ENCODE assay signal across 1 cellular context in genomic region chr9:116390306-116391228, GRCh38.
TF ChIP-seq lines count a peak whose summit lies in the region.

No MANE protein-coding gene starts in this region.

TF ChIP-seq in GM12878, 131 proteins besides CTCF, POLR2A, EP300 and RAD21 (continued from another document):
- TF ChIP-seq, protein P1, sequence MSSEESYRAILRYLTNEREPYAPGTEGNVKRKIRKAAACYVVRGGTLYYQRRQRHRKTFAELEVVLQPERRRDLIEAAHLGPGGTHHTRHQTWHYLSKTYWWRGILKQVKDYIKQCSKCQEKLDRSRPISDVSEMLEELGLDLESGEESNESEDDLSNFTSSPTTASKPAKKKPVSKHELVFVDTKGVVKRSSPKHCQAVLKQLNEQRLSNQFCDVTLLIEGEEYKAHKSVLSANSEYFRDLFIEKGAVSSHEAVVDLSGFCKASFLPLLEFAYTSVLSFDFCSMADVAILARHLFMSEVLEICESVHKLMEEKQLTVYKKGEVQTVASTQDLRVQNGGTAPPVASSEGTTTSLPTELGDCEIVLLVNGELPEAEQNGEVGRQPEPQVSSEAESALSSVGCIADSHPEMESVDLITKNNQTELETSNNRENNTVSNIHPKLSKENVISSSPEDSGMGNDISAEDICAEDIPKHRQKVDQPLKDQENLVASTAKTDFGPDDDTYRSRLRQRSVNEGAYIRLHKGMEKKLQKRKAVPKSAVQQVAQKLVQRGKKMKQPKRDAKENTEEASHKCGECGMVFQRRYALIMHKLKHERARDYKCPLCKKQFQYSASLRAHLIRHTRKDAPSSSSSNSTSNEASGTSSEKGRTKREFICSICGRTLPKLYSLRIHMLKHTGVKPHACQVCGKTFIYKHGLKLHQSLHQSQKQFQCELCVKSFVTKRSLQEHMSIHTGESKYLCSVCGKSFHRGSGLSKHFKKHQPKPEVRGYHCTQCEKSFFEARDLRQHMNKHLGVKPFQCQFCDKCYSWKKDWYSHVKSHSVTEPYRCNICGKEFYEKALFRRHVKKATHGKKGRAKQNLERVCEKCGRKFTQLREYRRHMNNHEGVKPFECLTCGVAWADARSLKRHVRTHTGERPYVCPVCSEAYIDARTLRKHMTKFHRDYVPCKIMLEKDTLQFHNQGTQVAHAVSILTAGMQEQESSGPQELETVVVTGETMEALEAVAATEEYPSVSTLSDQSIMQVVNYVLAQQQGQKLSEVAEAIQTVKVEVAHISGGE (CRISPR knock-in tag; IDR thresholded peaks at IDR 0.05) = no peak
- no peak for TF ChIP-seq NR2F1 (conservative IDR thresholded peaks at IDR 0.05)
- no peak for TF ChIP-seq FOXM1 (IDR thresholded peaks at IDR 0.05; ENCODE audit: low read depth, low read length)
- no peak for TF ChIP-seq BHLHE40 (IDR thresholded peaks at IDR 0.05; ENCODE audit: borderline replicate concordance in 1 of 2, low read depth in 2 of 2, low read length in 1 of 2)
- no peak for TF ChIP-seq RCOR1 (conservative IDR thresholded peaks at IDR 0.05; ENCODE audit: low read depth, low read length)
- no peak for TF ChIP-seq HCFC1 (IDR thresholded peaks at IDR 0.05; ENCODE audit: low read length)
- TF ChIP-seq PAX8 (IDR thresholded peaks at IDR 0.05) = no peak
- no peak for TF ChIP-seq JUND (IDR thresholded peaks at IDR 0.05; ENCODE audit: low read depth, low read length)
- no peak for TF ChIP-seq MAX (IDR thresholded peaks at IDR 0.05; ENCODE audit: low read depth, low read length)
- TF ChIP-seq ZZZ3 (IDR thresholded peaks at IDR 0.05; ENCODE audit: control insufficient read depth, insufficient read length, low read depth) = no peak
- no peak for TF ChIP-seq CREM (IDR thresholded peaks at IDR 0.05; ENCODE audit: low read depth)
- TF ChIP-seq, protein P2, sequence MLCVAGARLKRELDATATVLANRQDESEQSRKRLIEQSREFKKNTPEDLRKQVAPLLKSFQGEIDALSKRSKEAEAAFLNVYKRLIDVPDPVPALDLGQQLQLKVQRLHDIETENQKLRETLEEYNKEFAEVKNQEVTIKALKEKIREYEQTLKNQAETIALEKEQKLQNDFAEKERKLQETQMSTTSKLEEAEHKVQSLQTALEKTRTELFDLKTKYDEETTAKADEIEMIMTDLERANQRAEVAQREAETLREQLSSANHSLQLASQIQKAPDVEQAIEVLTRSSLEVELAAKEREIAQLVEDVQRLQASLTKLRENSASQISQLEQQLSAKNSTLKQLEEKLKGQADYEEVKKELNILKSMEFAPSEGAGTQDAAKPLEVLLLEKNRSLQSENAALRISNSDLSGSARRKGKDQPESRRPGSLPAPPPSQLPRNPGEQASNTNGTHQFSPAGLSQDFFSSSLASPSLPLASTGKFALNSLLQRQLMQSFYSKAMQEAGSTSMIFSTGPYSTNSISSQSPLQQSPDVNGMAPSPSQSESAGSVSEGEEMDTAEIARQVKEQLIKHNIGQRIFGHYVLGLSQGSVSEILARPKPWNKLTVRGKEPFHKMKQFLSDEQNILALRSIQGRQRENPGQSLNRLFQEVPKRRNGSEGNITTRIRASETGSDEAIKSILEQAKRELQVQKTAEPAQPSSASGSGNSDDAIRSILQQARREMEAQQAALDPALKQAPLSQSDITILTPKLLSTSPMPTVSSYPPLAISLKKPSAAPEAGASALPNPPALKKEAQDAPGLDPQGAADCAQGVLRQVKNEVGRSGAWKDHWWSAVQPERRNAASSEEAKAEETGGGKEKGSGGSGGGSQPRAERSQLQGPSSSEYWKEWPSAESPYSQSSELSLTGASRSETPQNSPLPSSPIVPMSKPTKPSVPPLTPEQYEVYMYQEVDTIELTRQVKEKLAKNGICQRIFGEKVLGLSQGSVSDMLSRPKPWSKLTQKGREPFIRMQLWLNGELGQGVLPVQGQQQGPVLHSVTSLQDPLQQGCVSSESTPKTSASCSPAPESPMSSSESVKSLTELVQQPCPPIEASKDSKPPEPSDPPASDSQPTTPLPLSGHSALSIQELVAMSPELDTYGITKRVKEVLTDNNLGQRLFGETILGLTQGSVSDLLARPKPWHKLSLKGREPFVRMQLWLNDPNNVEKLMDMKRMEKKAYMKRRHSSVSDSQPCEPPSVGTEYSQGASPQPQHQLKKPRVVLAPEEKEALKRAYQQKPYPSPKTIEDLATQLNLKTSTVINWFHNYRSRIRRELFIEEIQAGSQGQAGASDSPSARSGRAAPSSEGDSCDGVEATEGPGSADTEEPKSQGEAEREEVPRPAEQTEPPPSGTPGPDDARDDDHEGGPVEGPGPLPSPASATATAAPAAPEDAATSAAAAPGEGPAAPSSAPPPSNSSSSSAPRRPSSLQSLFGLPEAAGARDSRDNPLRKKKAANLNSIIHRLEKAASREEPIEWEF (IDR thresholded peaks at IDR 0.05; ENCODE audit: insufficient replicate concordance, low read depth, low read length) = no peak
- TF ChIP-seq ZNF24 (IDR thresholded peaks at IDR 0.05) = no peak
